ENCODE assay signal across 12 cellular contexts in the genomic region with DNA sequence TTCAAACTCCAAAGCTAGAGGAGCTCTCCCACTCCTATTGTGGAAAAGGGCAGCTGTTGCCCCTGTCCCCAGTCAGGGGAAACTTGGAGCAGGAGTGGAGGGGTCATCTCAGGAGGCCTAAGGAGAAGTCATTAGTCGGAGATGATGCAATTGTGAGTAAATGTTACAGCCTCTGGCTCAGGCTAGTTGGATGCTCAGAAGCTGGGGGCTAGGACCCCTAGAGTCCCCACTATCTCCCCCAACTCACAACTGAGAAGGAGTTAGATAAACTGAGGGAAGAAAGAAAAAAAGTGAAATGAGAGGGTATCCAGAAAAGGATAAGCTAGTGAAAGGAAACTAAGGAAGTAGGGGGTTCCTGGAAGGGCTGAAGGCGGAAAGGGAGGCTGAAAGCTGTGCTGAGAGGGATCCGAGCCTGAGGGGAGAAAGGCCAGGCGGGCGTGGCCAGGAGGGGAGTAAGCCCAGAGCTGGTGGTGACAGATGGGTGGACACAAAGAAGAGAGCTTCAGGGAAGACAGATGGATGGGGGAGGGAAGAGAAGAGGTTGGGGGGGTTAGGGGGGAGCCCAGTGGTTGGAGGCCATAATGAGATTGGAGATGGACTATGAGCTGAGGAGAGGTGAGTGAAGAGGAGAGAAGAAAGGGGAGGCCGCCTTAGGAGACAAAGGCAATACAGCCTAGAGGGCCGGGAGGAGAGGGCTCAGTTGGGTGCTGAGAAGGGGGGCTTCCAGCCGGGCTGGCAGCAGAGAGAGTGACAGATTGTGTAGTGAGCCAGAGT. TPM values are rescaled to one million over a fixed set of nuclear protein-coding genes. Genes with fewer than 3 reads are reported as not detected.
DNase-seq lines count a peak whose midpoint lies in the region; ATAC-seq and TF ChIP-seq lines count a peak whose summit lies in the region.
"Had no signal": no experiment of that assay in that cellular context is flagged by ENCODE, and none has a peak within 500 bp of the region (broad histone marks: within the 10 kb centered on the region; RNA-seq: fewer than 3 reads in every experiment).

No MANE protein-coding gene starts in this region.

- TF ChIP-seq CTCF in right atrium auricular region (IDR thresholded peaks at IDR 0.05) = no peak
- TF ChIP-seq CTCF in left ventricle myocardium inferior (IDR thresholded peaks at IDR 0.05; ENCODE audit: borderline replicate concordance) = no peak
- TF ChIP-seq CTCF in endodermal cell (conservative IDR thresholded peaks at IDR 0.05) = no peak

- H3K4me1 Mint-ChIP-seq in endodermal cell = peaks cover 8% of the 10 kb centered on the region
- peaks cover 1 to 6% of the 10 kb centered on the region in 2 donors for H3K4me1 Mint-ChIP-seq in stimulated activated naive B cell treated with anti-CD40 and anti-IgM and Interleukin-4, amounts not matched to agents 10 μg/mL and 1 μg/mL and 100 μg/mL, for 72 hours

- no peak overlapping the region for H3K4me3 ChIP-seq in right atrium auricular region
- no peak overlapping the region for H3K4me3 ChIP-seq in left ventricle myocardium inferior
- H3K4me3 ChIP-seq in endodermal cell (ENCODE audit: low read length) = no peak overlapping the region

- DNase-seq in right atrium auricular region (ENCODE audit: low spot score) (peak; percentile 26), left ventricle myocardium inferior (no peak), NCI-H524 treated with DMSO at 0.1 percent for 48 hours (lab: John Stamatoyannopoulos, UW) (peak; percentile 95), endodermal cell (no peak)
- DNase-seq in stimulated activated naive B cell treated with anti-CD40 and anti-IgM and Interleukin-4, amounts not matched to agents 10 μg/mL and 1 μg/mL and 100 μg/mL, for 72 hours = no peak
- DNase-seq: NCI-H345, right cardiac atrium had no signal

- no peak for ATAC-seq in stimulated activated naive B cell treated with anti-CD40 and anti-IgM and Interleukin-4, amounts not matched to agents 10 μg/mL and 1 μg/mL and 100 μg/mL, for 72 hours (replicated peaks)
- ATAC-seq in HG02981 (IDR thresholded peaks at IDR 0.05; ENCODE audit: unreplicated experiment) = no peak
- ATAC-seq in GM21717 (IDR thresholded peaks at IDR 0.05; ENCODE audit: unreplicated experiment) = no peak
- ATAC-seq in GM18520 (IDR thresholded peaks at IDR 0.05; ENCODE audit: unreplicated experiment) = no peak

- H3K27me3 ChIP-seq in right atrium auricular region (no peaks in the 10 kb centered on the region), left ventricle myocardium inferior (ENCODE audit: low read depth) (peaks cover 8% of the 10 kb centered on the region), endodermal cell (ENCODE audit: control insufficient read depth, insufficient read depth, low read length, poor library complexity, severe bottlenecking) (no peaks in the 10 kb centered on the region)

- no peak overlapping the region for H3K9ac ChIP-seq in endodermal cell (ENCODE audit: extremely low read depth, low read length, poor library complexity, severe bottlenecking)

- peaks cover 17% of the 10 kb centered on the region for H3K36me3 ChIP-seq in right atrium auricular region
- peaks cover 21% of the 10 kb centered on the region for H3K36me3 ChIP-seq in left ventricle myocardium inferior
- peaks cover 30% of the 10 kb centered on the region for H3K36me3 ChIP-seq in endodermal cell (ENCODE audit: control insufficient read depth, insufficient read depth, low read length)

- peaks cover 26% of the 10 kb centered on the region for H3K36me3 Mint-ChIP-seq in endodermal cell (ENCODE audit: low read depth)
- peaks cover 43 to 49% of the 10 kb centered on the region in 2 donors for H3K36me3 Mint-ChIP-seq in stimulated activated naive B cell treated with anti-CD40 and anti-IgM and Interleukin-4, amounts not matched to agents 10 μg/mL and 1 μg/mL and 100 μg/mL, for 72 hours

- H3K9me3 ChIP-seq in right atrium auricular region (no peaks in the 10 kb centered on the region), left ventricle myocardium inferior (replicated peaks) (no peaks in the 10 kb centered on the region), endodermal cell (ENCODE audit: control insufficient read depth, low read length) (no peaks in the 10 kb centered on the region)

- no peaks in the 10 kb centered on the region for H3K9me3 Mint-ChIP-seq in endodermal cell
- no peaks in the 10 kb centered on the region for H3K9me3 Mint-ChIP-seq in stimulated activated naive B cell treated with anti-CD40 and anti-IgM and Interleukin-4, amounts not matched to agents 10 μg/mL and 1 μg/mL and 100 μg/mL, for 72 hours

- H3K27ac Mint-ChIP-seq in endodermal cell = peak overlapping the region; percentile 8
- H3K27ac Mint-ChIP-seq in stimulated activated naive B cell treated with anti-CD40 and anti-IgM and Interleukin-4, amounts not matched to agents 10 μg/mL and 1 μg/mL and 100 μg/mL, for 72 hours = peak overlapping the region; percentile 85

- H3K27ac ChIP-seq in right atrium auricular region = no peak overlapping the region
- H3K27ac ChIP-seq in left ventricle myocardium inferior (replicated peaks) = no peak overlapping the region
- H3K27ac ChIP-seq in endodermal cell (ENCODE audit: low read depth, low read length) = peak overlapping the region; percentile 96
- H3K27ac ChIP-seq: C4-2B had no signal

- H3K4me1 ChIP-seq in right atrium auricular region (no peaks in the 10 kb centered on the region), left ventricle myocardium inferior (no peaks in the 10 kb centered on the region), endodermal cell (ENCODE audit: control insufficient read depth, insufficient read depth, low read length) (no peaks in the 10 kb centered on the region)

- WGBS in endodermal cell (ENCODE audit: insufficient coverage in 1 of 2, insufficient read length in 1 of 2), 2 experiments = 62 to 75% methylated on average over 7 to 8 of the region's 8 CpGs

- no peak overlapping the region for H3K4me3 Mint-ChIP-seq in endodermal cell
- no peak overlapping the region for H3K4me3 Mint-ChIP-seq in stimulated activated naive B cell treated with anti-CD40 and anti-IgM and Interleukin-4, amounts not matched to agents 10 μg/mL and 1 μg/mL and 100 μg/mL, for 72 hours

- intact Hi-C loops in left ventricle myocardium inferior (cut with micrococcal nuclease) = no loop called here

- H3K27me3 Mint-ChIP-seq in endodermal cell (ENCODE audit: insufficient read depth) = no peaks in the 10 kb centered on the region
- H3K27me3 Mint-ChIP-seq in stimulated activated naive B cell treated with anti-CD40 and anti-IgM and Interleukin-4, amounts not matched to agents 10 μg/mL and 1 μg/mL and 100 μg/mL, for 72 hours = no peaks in the 10 kb centered on the region

RNA-seq across cellular contexts. Expression of gene NHLH1, which starts 4.5 kb away (rescaled TPM):
- total RNA-seq in right atrium auricular region = not detected
- total RNA-seq in left ventricle myocardium inferior = not detected
- total RNA-seq in endodermal cell = under 1 TPM; 0.31 to 0.57 TPM
- polyA plus RNA-seq in endodermal cell (2013, experiment 1 of 2) = 67.1 TPM
- 44.6 TPM for polyA plus RNA-seq in endodermal cell (2013, experiment 2 of 2)
- total RNA-seq: cardiac septum had no signal

RNA-seq across cellular contexts. Expression of gene NCSTN, which starts 19.2 kb away (rescaled TPM):
- total RNA-seq in right atrium auricular region = 10 to 100 TPM; 63.4 to 71.3 TPM
- 53.6 TPM for total RNA-seq in left ventricle myocardium inferior
- total RNA-seq in endodermal cell = 100 to 1,000 TPM; 103 to 107 TPM
- 108 TPM for polyA plus RNA-seq in endodermal cell (2013, experiment 1 of 2)
- 85.8 TPM for polyA plus RNA-seq in endodermal cell (2013, experiment 2 of 2)

RNA-seq across cellular contexts. Expression of gene COPA, which starts 19.3 kb away (rescaled TPM):
- total RNA-seq in right atrium auricular region (100 to 1,000 TPM in 1 of 2 donors, 10 to 100 TPM in 1; 96.1 to 134 TPM), left ventricle myocardium inferior (90.4 TPM), endodermal cell (100 to 1,000 TPM; 159 to 174 TPM)
- polyA plus RNA-seq in endodermal cell (2013, experiment 1 of 2) = 114 TPM
- 106 TPM for polyA plus RNA-seq in endodermal cell (2013, experiment 2 of 2)

RNA-seq across cellular contexts. Expression of gene VANGL2, which starts 38.0 kb away (rescaled TPM):
- total RNA-seq in right atrium auricular region (1 to 10 TPM; 3.4 to 8.1 TPM), left ventricle myocardium inferior (2.1 TPM), endodermal cell (10 to 100 TPM; 62.5 to 67.5 TPM)
- polyA plus RNA-seq in endodermal cell (2013, experiment 1 of 2) = 144 TPM
- polyA plus RNA-seq in endodermal cell (2013, experiment 2 of 2) = 124 TPM

Comparison
In these comparisons a context has a peak if more than half of its experiments do, and no peak if none do; other contexts are left out.
1. DNase-seq: peak in right atrium auricular region (single experiment) and NCI-H524 treated with DMSO at 0.1 percent for 48 hours (single experiment); none in left ventricle myocardium inferior (single experiment), endodermal cell (single experiment) and stimulated activated naive B cell treated with anti-CD40 and anti-IgM and Interleukin-4, amounts not matched to agents 10 μg/mL and 1 μg/mL and 100 μg/mL, for 72 hours (single experiment).